In the genomic region with DNA sequence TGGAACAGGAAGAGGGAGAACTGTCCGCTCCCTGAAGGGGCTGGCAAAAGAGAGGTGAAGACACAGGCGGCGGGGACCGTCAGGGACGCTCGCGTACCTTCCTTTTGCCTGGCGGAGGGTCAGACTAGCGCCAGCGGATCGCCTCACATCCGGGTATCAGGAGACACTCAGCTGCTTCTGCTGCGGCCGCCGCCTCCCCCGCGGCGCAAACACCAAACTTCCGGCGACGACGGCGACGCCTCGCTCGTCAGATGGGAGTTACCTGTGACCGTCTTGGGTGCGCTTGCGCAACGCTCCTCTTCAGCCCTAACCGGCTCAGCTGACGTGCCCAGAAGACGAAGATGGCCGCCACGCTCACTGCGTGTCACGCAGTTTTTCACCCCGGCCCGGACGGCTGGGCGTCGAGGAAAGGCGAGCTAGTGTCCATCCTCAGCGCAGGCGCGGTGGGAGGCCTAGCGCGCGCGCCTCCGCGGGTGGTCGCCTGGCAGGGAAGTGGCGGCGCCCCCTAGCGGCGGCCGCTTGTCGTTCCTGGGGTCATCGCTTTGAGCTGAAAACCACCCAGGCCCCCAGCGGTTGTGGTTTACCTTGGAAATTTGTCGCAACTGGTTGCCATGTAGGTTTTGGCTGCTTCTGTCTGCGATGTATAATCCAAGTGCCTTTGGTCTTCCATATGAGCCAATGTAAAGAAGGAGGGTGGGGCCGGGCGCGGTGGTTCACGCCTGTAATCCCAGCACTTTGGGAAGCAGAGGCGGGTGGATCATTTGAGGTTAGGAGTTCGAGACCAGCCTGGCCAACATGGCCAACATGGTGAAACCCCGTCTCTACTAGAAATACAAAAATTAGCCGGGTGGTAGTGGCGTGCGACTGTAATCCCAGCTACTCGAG, we compare ENCODE assay signal across 8 cellular contexts. TPM values are rescaled to one million over a fixed set of nuclear protein-coding genes. Genes with fewer than 3 reads are reported as not detected.
DNase-seq lines count a peak whose midpoint lies in the region; ATAC-seq and TF ChIP-seq lines count a peak whose summit lies in the region.

A gene with protein sequence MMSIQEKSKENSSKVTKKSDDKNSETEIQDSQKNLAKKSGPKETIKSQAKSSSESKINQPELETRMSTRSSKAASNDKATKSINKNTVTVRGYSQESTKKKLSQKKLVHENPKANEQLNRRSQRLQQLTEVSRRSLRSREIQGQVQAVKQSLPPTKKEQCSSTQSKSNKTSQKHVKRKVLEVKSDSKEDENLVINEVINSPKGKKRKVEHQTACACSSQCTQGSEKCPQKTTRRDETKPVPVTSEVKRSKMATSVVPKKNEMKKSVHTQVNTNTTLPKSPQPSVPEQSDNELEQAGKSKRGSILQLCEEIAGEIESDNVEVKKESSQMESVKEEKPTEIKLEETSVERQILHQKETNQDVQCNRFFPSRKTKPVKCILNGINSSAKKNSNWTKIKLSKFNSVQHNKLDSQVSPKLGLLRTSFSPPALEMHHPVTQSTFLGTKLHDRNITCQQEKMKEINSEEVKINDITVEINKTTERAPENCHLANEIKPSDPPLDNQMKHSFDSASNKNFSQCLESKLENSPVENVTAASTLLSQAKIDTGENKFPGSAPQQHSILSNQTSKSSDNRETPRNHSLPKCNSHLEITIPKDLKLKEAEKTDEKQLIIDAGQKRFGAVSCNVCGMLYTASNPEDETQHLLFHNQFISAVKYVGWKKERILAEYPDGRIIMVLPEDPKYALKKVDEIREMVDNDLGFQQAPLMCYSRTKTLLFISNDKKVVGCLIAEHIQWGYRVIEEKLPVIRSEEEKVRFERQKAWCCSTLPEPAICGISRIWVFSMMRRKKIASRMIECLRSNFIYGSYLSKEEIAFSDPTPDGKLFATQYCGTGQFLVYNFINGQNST (minus strand): TSS at position 179 of the 885 bp plus-strand sequence. CDS start 25,861 bp downstream, outside the sequence.

- H3K36me3 Mint-ChIP-seq in GM23338 (ENCODE audit: low read depth) = peaks cover 12% of the 10 kb centered on the region
- H3K36me3 Mint-ChIP-seq in naive thymus-derived CD8-positive, alpha-beta T cell = peaks cover 0 to 3% (median 0%) of the 10 kb centered on the region in 3 donors

- H3K27me3 ChIP-seq in GM23338 (ENCODE audit: insufficient read depth) (no peaks in the 10 kb centered on the region), fibroblast of lung (ENCODE audit: control insufficient read depth, insufficient read depth, low read length) (no peaks in the 10 kb centered on the region)

- H4K20me1 ChIP-seq in GM23338 (replicated peaks; ENCODE audit: insufficient read depth) = peaks cover 4% of the 10 kb centered on the region; the same call in 1 of the 2 replicates
- H4K20me1 ChIP-seq in fibroblast of lung (ENCODE audit: control insufficient read depth, extremely low read depth, insufficient read depth, low read length) = no peaks in the 10 kb centered on the region

- H2AFZ ChIP-seq in GM23338 (peak within 1 kb of the TSS; percentile 94), fibroblast of lung (ENCODE audit: low read length) (peak within 1 kb of the TSS; percentile 99)

- H3K4me1 Mint-ChIP-seq in GM23338 = peaks cover 6% of the 10 kb centered on the region
- H3K4me1 Mint-ChIP-seq in naive thymus-derived CD8-positive, alpha-beta T cell = peaks cover 15 to 50% (median 42%) of the 10 kb centered on the region in 4 donors

- H3K4me1 ChIP-seq in GM23338 (ENCODE audit: insufficient read depth) (peaks cover 9% of the 10 kb centered on the region; the same call in 1 of the 2 replicates), fibroblast of lung (ENCODE audit: control insufficient read depth, extremely low read depth, insufficient read depth, low read length) (peaks cover 4% of the 10 kb centered on the region)

- POLR2A ChIA-PET in naive thymus-derived CD8-positive, alpha-beta T cell (lab: Charles Lee) = interaction anchor here (0.6 to 4.2 kb wide), 15 partner anchors 8 to 489 kb away, joined by 3 to 109 read pairs (median 5); a partner anchor contains a TSS

- H3K9ac ChIP-seq in fibroblast of lung (ENCODE audit: insufficient read depth, low read length) = peak within 1 kb of the TSS; percentile 97

- H3K36me3 ChIP-seq in GM23338 (ENCODE audit: insufficient read depth) = no peaks in the 10 kb centered on the region
- H3K36me3 ChIP-seq in fibroblast of lung (ENCODE audit: control insufficient read depth, insufficient read depth, low read length) = no peaks in the 10 kb centered on the region

- H3K79me2 ChIP-seq in GM23338 (replicated peaks; ENCODE audit: insufficient read depth) (peaks cover 41% of the 10 kb centered on the region), fibroblast of lung (ENCODE audit: control insufficient read depth, insufficient read depth, low read length) (peaks cover 29% of the 10 kb centered on the region)

- H3K4me3 Mint-ChIP-seq in GM23338 = peak within 1 kb of the TSS; percentile 98
- H3K4me3 Mint-ChIP-seq in naive thymus-derived CD8-positive, alpha-beta T cell = peak within 1 kb of the TSS; percentile 91 to 99 (median 98)

- H3K27ac Mint-ChIP-seq in GM23338 = peak within 1 kb of the TSS; percentile 97
- H3K27ac Mint-ChIP-seq in naive thymus-derived CD8-positive, alpha-beta T cell = peak within 1 kb of the TSS; percentile 97 to 100 (median 99)

- H3K9me2 ChIP-seq in GM23338 (ENCODE audit: insufficient read depth) = no peaks in the 10 kb centered on the region

- peak; percentile 83 for ATAC-seq in GM23338
- peak; percentile 86 for ATAC-seq in naive thymus-derived CD8-positive, alpha-beta T cell

- peak within 1 kb of the TSS; percentile 96 for H3K4me2 ChIP-seq in GM23338
- H3K4me2 ChIP-seq in fibroblast of lung (ENCODE audit: extremely low read depth, insufficient read depth, low read length) = peak within 1 kb of the TSS; percentile 89

- peaks cover 12% of the 10 kb centered on the region for H3K27me3 Mint-ChIP-seq in GM23338 (ENCODE audit: insufficient read depth, low read depth, poor library complexity)
- H3K27me3 Mint-ChIP-seq in naive thymus-derived CD8-positive, alpha-beta T cell = peaks cover 0 to 3% (median 0%) of the 10 kb centered on the region in 5 donors

- H3K27ac ChIP-seq in GM23338 (ENCODE audit: low read depth) (peak within 1 kb of the TSS; percentile 100), fibroblast of lung (ENCODE audit: insufficient read depth, low read length) (peak within 1 kb of the TSS; percentile 99)

- peaks cover 21% of the 10 kb centered on the region for H3F3A ChIP-seq in GM23338 (replicated peaks; ENCODE audit: low read depth)

- no peaks in the 10 kb centered on the region for H3K9me3 ChIP-seq in fibroblast of lung (ENCODE audit: control insufficient read depth, insufficient read depth, low read depth, low read length)

- H3K9me3 Mint-ChIP-seq in GM23338 = no peaks in the 10 kb centered on the region
- H3K9me3 Mint-ChIP-seq in naive thymus-derived CD8-positive, alpha-beta T cell = peaks cover 0 to 4% (median 0%) of the 10 kb centered on the region in 9 donors

- TF ChIP-seq CTCF in GM23338 (conservative IDR thresholded peaks at IDR 0.05; ENCODE audit: low read depth in 2 of 2) = peak; percentile 75 to 83
- TF ChIP-seq CTCF in fibroblast of lung (conservative IDR thresholded peaks at IDR 0.05 in 1 of 2, IDR thresholded peaks at IDR 0.05 in 1 of 2; ENCODE audit: low read depth in 1 of 2, low read length in 2 of 2) = peak; percentile 56 to 71

- H3K4me3 ChIP-seq in GM23338 (peak within 1 kb of the TSS; percentile 99), fibroblast of lung (replicated peaks in 1 of 4; ENCODE audit: control extremely low read depth in 1 of 4, insufficient read depth in 1 of 4, low read depth in 3 of 4, low read length in 4 of 4) (peak within 1 kb of the TSS; percentile 90 to 100 (median 99))

- DNase-seq in ELF-1 (ENCODE audit: low read depth, low spot score) (peak; percentile 99), GM23338 (ENCODE audit: low spot score) (peak; percentile 94), LHCN-M2 (ENCODE audit: low read depth) (peak; percentile 98), RPMI7951 (ENCODE audit: low read depth) (peak; percentile 96), fibroblast of lung (ENCODE audit: low read depth in 2 of 2) (peak; percentile 97 to 99)
- DNase-seq in activated T-helper 1 cell treated with anti-CD3 and anti-CD28 coated beads, Interleukin-2, amount 50 U/mL, for 16 hours (ENCODE audit: low read depth in 1 of 2, low spot score in 1 of 2) = peak; percentile 87 to 91
- DNase-seq in naive thymus-derived CD8-positive, alpha-beta T cell = peak; percentile 82 to 97 (median 93)
- DNase-seq in stimulated activated naive CD4-positive, alpha-beta T cell (lab: John Stamatoyannopoulos, UW) = peak; percentile 87 to 97 (median 94)

TF ChIP-seq in GM23338, 12 proteins besides CTCF, POLR2A, EP300 and RAD21 (continues in another document):
- TF ChIP-seq, protein P1, sequence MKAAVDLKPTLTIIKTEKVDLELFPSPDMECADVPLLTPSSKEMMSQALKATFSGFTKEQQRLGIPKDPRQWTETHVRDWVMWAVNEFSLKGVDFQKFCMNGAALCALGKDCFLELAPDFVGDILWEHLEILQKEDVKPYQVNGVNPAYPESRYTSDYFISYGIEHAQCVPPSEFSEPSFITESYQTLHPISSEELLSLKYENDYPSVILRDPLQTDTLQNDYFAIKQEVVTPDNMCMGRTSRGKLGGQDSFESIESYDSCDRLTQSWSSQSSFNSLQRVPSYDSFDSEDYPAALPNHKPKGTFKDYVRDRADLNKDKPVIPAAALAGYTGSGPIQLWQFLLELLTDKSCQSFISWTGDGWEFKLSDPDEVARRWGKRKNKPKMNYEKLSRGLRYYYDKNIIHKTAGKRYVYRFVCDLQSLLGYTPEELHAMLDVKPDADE (IDR thresholded peaks at IDR 0.05) = peak; percentile 43; the same call in 1 of the 2 replicates
- TF ChIP-seq NANOG (IDR thresholded peaks at IDR 0.05; ENCODE audit: borderline replicate concordance) (0 out of 2 replicates have a peak, but pooled peaks have one; percentile 37), ZNF331 (CRISPR knock-in tag; IDR thresholded peaks at IDR 0.05; ENCODE audit: low read depth) (0 out of 2 replicates have a peak, but pooled peaks have one; percentile 18), POLR2AphosphoS5 (IDR thresholded peaks at IDR 0.05; ENCODE audit: low read depth) (peak; percentile 79)

RNA-seq across cellular contexts. Expression of the gene that starts here (rescaled TPM):
- 56.1 and 56.8 TPM in 2 replicates for total RNA-seq in GM23338 (2014; rRNA removed; shearing (Covaris generic))
- 36.1 and 50.4 TPM in 2 replicates for polyA plus RNA-seq in GM23338 (2016; fragmentation: Nextera tagmentation; extraction: Ambion mirVana)
- total RNA-seq in LHCN-M2 (2014; rRNA removed) = 11.9 and 14.4 TPM in 2 replicates
- polyA plus RNA-seq in LHCN-M2 (2012) = 2.6 TPM
- total RNA-seq in RPMI7951 (2014; rRNA removed; shearing (Covaris generic)) = 13.9 and 17.1 TPM in 2 replicates
- 12.6 and 14.2 TPM in 2 replicates for total RNA-seq in fibroblast of lung
- polyA plus RNA-seq in fibroblast of lung = 5.2 and 8.5 TPM in 2 replicates
- polyA plus RNA-seq in fibroblast of lung (2012) = 3.6 and 6.3 TPM in 2 replicates
- polyA minus RNA-seq in fibroblast of lung (ENCODE audit: low replicate concordance) = 0.27 and 0.37 TPM in 2 replicates
- total RNA-seq in naive thymus-derived CD8-positive, alpha-beta T cell = 10 to 100 TPM; 32.3 to 33.0 TPM
- polyA plus RNA-seq in naive thymus-derived CD8-positive, alpha-beta T cell = 1 to 10 TPM; 5.7 to 9.0 (median 7.5) TPM

Comparison
In these comparisons a context has a peak if more than half of its experiments do, and no peak if none do; other contexts are left out.
1. Peak in every context shown above with its lines: DNase-seq, ATAC-seq, H3K4me3 ChIP-seq and H3K27ac ChIP-seq.